24 cellular contexts compared by ENCODE assay signal in the genomic region with DNA sequence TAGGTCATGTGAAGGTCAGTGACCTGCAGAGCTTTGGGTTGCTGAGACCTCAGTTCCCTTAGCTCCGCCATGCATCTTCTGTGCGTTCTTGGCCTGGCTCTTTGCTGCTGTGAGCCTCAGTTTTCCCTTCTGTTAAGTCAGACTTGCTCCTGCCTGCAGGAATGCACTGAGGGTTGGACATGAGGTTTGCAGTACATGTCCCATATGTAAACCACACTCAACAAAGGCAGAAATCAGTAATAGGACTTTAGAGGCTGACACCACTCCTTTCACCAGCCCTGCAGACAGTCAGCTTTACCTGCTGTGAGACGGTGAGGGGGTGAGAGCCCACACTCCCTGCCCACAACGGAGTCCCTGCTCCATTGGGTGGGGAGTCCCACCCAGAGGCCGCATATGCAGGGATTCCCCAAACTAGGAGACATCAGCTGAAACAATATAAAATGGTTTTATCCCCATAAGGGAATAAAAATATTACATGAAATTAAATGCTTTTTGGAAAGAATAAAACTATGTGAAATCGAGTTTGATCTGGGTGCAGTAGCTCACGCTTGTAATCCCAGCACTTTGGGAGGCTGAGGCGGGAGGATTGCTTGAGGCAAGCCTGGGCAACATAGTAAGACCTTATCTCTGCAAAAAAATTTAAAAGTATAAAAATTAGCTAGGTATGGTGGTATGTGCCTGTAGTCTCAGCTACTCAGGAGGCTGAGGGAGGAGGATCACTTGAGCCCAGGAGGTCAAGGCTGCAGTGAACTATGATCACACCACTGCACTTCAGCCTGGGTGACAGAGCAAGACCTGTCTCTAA. TPM values are rescaled to one million over a fixed set of nuclear protein-coding genes. Genes with fewer than 3 reads are reported as not detected.
A peak's percentile ranks its signal among the peaks of the same experiment; 100 is the strongest.
DNase-seq lines count a peak whose midpoint lies in the region; ATAC-seq and TF ChIP-seq lines count a peak whose summit lies in the region.
"Had no signal": no experiment of that assay in that cellular context is flagged by ENCODE, and none has a peak within 500 bp of the region (broad histone marks: within the 10 kb centered on the region; RNA-seq: fewer than 3 reads in every experiment).

No MANE protein-coding gene starts in this region.

- no peaks in the 10 kb centered on the region for H3K27me3 ChIP-seq in PC-3 (ENCODE audit: low read length)
- no peaks in the 10 kb centered on the region for H3K27me3 ChIP-seq in foreskin keratinocyte
- H3K27me3 ChIP-seq: ovary, Peyer's patch, right atrium auricular region, uterus had no signal

- H3K27me3 Mint-ChIP-seq in natural killer cell treated with Interleukin-12 subunit alpha and Interleukin-12 subunit beta and Interleukin-15 and Interleukin-18, amount 100 ng/mL, for 72 hours = peaks cover 6 to 10% of the 10 kb centered on the region in 2 donors
- peaks cover 6% of the 10 kb centered on the region for H3K27me3 Mint-ChIP-seq in type B pancreatic cell
- H3K27me3 Mint-ChIP-seq: activated CD4-positive, alpha-beta T cell treated with anti-CD3 and anti-CD28 coated beads, Interleukin-2, amount 10 ng/mL, durations not matched to agents 24 days and 14 days; naive thymus-derived CD4-positive, alpha-beta T cell had no signal

- H3K79me2 ChIP-seq in PC-3 (ENCODE audit: low read length) = no peaks in the 10 kb centered on the region

- CTCF ChIA-PET in PC-3 (lab: Charles Lee) = interaction anchor here (0.6 to 1.7 kb wide), 8 partner anchors 41 to 467 kb away, joined by 3 to 19 read pairs (median 5); a partner anchor contains a TSS

- peak; percentile 30 for DNase-seq in activated CD8-positive, alpha-beta memory T cell treated with anti-CD3 and anti-CD28 coated beads, Interleukin-2, amount 50 U/mL, for 48 hours
- no peak for DNase-seq in activated CD8-positive, alpha-beta memory T cell treated with anti-CD3 and anti-CD28 coated beads, Interleukin-2, amount 50 U/mL, for 4 hours
- DNase-seq in PC-3 = no peak
- DNase-seq in natural killer cell treated with Interleukin-12 subunit alpha and Interleukin-12 subunit beta and Interleukin-15 and Interleukin-18, amount 100 ng/mL, for 72 hours (ENCODE audit: low spot score) = peak; percentile 31
- DNase-seq in type B pancreatic cell (ENCODE audit: extremely low spot score, unreplicated experiment) = peak; percentile 36
- no peak for DNase-seq in foreskin keratinocyte
- DNase-seq in dedifferentiated amniotic fluid mesenchymal stem cell (ENCODE audit: extremely low spot score) = no peak
- DNase-seq: cortex of kidney, DMS 273 treated with DMSO at 0.1 percent for 48 hours, NCI-H2029, SIG-M5 had no signal

- intact Hi-C loops in PC-3 (cut with micrococcal nuclease) = loop anchor here (1.0 kb wide), 3 partner anchors 59 to 85 kb away; a partner anchor contains a TSS

- no peaks in the 10 kb centered on the region for H3K36me3 Mint-ChIP-seq in natural killer cell treated with Interleukin-12 subunit alpha and Interleukin-12 subunit beta and Interleukin-15 and Interleukin-18, amount 100 ng/mL, for 72 hours
- H3K36me3 Mint-ChIP-seq in type B pancreatic cell = no peaks in the 10 kb centered on the region
- H3K36me3 Mint-ChIP-seq: activated naive CD4-positive, alpha-beta T cell treated with anti-CD3 and anti-CD28 coated beads, Interleukin-2, amount 50 U/mL, for 72 hours; CD4-positive, alpha-beta memory T cell; naive thymus-derived CD4-positive, alpha-beta T cell had no signal

- peak overlapping the region; percentile 75 for H2AFZ ChIP-seq in PC-3 (ENCODE audit: low read length)
- H2AFZ ChIP-seq: GM23248 had no signal

- H3K4me2 ChIP-seq in PC-3 (ENCODE audit: low read length) = no peak overlapping the region

- H3K27ac ChIP-seq in PC-3 (ENCODE audit: low read length) = no peak overlapping the region
- H3K27ac ChIP-seq in foreskin keratinocyte = no peak overlapping the region
- H3K27ac ChIP-seq: GM23248, ovary, Peyer's patch, right atrium auricular region, uterus had no signal

- H3K4me1 ChIP-seq in PC-3 (ENCODE audit: insufficient read depth, low read length) (peaks cover 18% of the 10 kb centered on the region), foreskin keratinocyte (no peaks in the 10 kb centered on the region)
- H3K4me1 ChIP-seq: Peyer's patch, right atrium auricular region, uterus had no signal

- BruUV-seq in PC-3 (replicated peaks; lab: Mats Ljungman, UMichigan) = no TSS peak

- no peak for TF ChIP-seq CTCF in PC-3 (conservative IDR thresholded peaks at IDR 0.05; ENCODE audit: low read depth, low read length)
- TF ChIP-seq CTCF in type B pancreatic cell (conservative IDR thresholded peaks at IDR 0.05) = no peak
- TF ChIP-seq CTCF in foreskin keratinocyte (conservative IDR thresholded peaks at IDR 0.05) = no peak

- no peak overlapping the region for H3K27ac Mint-ChIP-seq in natural killer cell treated with Interleukin-12 subunit alpha and Interleukin-12 subunit beta and Interleukin-15 and Interleukin-18, amount 100 ng/mL, for 72 hours
- H3K27ac Mint-ChIP-seq in type B pancreatic cell = no peak overlapping the region
- H3K27ac Mint-ChIP-seq: activated CD4-positive, alpha-beta T cell treated with anti-CD3 and anti-CD28 coated beads, Interleukin-2, amount 10 ng/mL, durations not matched to agents 24 days and 14 days; activated naive CD4-positive, alpha-beta T cell treated with anti-CD3 and anti-CD28 coated beads, Interleukin-2, amount 50 U/mL, for 72 hours; activated T-helper 1 cell treated with anti-CD3 and anti-CD28 coated beads, Interleukin-12 subunit alpha, Interleukin-12 subunit beta, Interleukin-2, Interleukin-4 antibody, amounts not matched to agents 30 ng/mL and 10 ng/mL and 1 ng/mL, durations not matched to agents 14 hours and 24 hours and 36 hours; CD4-positive, alpha-beta memory T cell had no signal

- H4K20me1 ChIP-seq in PC-3 (ENCODE audit: low read length) = no peaks in the 10 kb centered on the region

- H3K9me3 Mint-ChIP-seq in natural killer cell treated with Interleukin-12 subunit alpha and Interleukin-12 subunit beta and Interleukin-15 and Interleukin-18, amount 100 ng/mL, for 72 hours = no peaks in the 10 kb centered on the region
- H3K9me3 Mint-ChIP-seq in type B pancreatic cell = no peaks in the 10 kb centered on the region
- H3K9me3 Mint-ChIP-seq: activated naive CD4-positive, alpha-beta T cell treated with anti-CD3 and anti-CD28 coated beads, Interleukin-2, amount 50 U/mL, for 72 hours; activated T-helper 1 cell treated with anti-CD3 and anti-CD28 coated beads, Interleukin-12 subunit alpha, Interleukin-12 subunit beta, Interleukin-2, Interleukin-4 antibody, amounts not matched to agents 30 ng/mL and 10 ng/mL and 1 ng/mL, durations not matched to agents 14 hours and 24 hours and 36 hours; CD4-positive, alpha-beta memory T cell had no signal

- ATAC-seq in PC-3 (no peak), foreskin keratinocyte (no peak), HG02970 (IDR thresholded peaks at IDR 0.05; ENCODE audit: low FRiP score, unreplicated experiment) (no peak)
- ATAC-seq in natural killer cell treated with Interleukin-12 subunit alpha and Interleukin-12 subunit beta and Interleukin-15 and Interleukin-18, amount 100 ng/mL, for 72 hours = no peak

- no peaks in the 10 kb centered on the region for H3K36me3 ChIP-seq in PC-3 (ENCODE audit: low read depth, low read length)
- H3K36me3 ChIP-seq: ovary, right atrium auricular region, uterus had no signal

- H3K4me3 ChIP-seq in PC-3 (ENCODE audit: low read length) = no peak overlapping the region
- H3K4me3 ChIP-seq: GM23248, K562, ovary, Peyer's patch, right atrium auricular region, uterus had no signal

- no peaks in the 10 kb centered on the region for H3K9me2 ChIP-seq in PC-3 (replicated peaks; ENCODE audit: low read length)

- no peaks in the 10 kb centered on the region for H3K4me1 Mint-ChIP-seq in natural killer cell treated with Interleukin-12 subunit alpha and Interleukin-12 subunit beta and Interleukin-15 and Interleukin-18, amount 100 ng/mL, for 72 hours (ENCODE audit: low read depth in 2 of 2)
- no peaks in the 10 kb centered on the region for H3K4me1 Mint-ChIP-seq in type B pancreatic cell (ENCODE audit: unreplicated experiment)
- H3K4me1 Mint-ChIP-seq: activated CD4-positive, alpha-beta T cell treated with anti-CD3 and anti-CD28 coated beads, Interleukin-2, amount 10 ng/mL, durations not matched to agents 24 days and 14 days had no signal

- POLR2A ChIA-PET in PC-3 (lab: Charles Lee; ENCODE audit: unreplicated experiment) = interaction anchor here (0.5 to 1.0 kb wide), 4 partner anchors 48 to 318 kb away, joined by 3 to 4 read pairs (median 3); no protein-coding TSS in a partner anchor

- no peaks in the 10 kb centered on the region for H3K9me3 ChIP-seq in PC-3 (ENCODE audit: low read length)
- H3K9me3 ChIP-seq: ovary, Peyer's patch, right atrium auricular region, uterus had no signal

- no peaks in the 10 kb centered on the region for H3F3A ChIP-seq in PC-3 (ENCODE audit: low read length, unreplicated experiment)

- no peak overlapping the region for H3K4me3 Mint-ChIP-seq in natural killer cell treated with Interleukin-12 subunit alpha and Interleukin-12 subunit beta and Interleukin-15 and Interleukin-18, amount 100 ng/mL, for 72 hours
- H3K4me3 Mint-ChIP-seq in type B pancreatic cell = no peak overlapping the region
- H3K4me3 Mint-ChIP-seq: activated CD4-positive, alpha-beta T cell treated with anti-CD3 and anti-CD28 coated beads, Interleukin-2, amount 10 ng/mL, durations not matched to agents 24 days and 14 days; activated T-helper 1 cell treated with anti-CD3 and anti-CD28 coated beads, Interleukin-12 subunit alpha, Interleukin-12 subunit beta, Interleukin-2, Interleukin-4 antibody, amounts not matched to agents 30 ng/mL and 10 ng/mL and 1 ng/mL, durations not matched to agents 14 hours and 24 hours and 36 hours; CD4-positive, alpha-beta memory T cell; naive thymus-derived CD4-positive, alpha-beta T cell had no signal

- H3K9ac ChIP-seq in PC-3 (ENCODE audit: low read length) = no peak overlapping the region
- H3K9ac ChIP-seq: GM23248 had no signal

RNA-seq across cellular contexts. Expression of a gene that starts 55.1 kb away (rescaled TPM):
- total RNA-seq in PC-3 (2014; rRNA removed) (28.0 and 37.8 TPM in 2 replicates), type B pancreatic cell (ENCODE audit: low replicate concordance) (1.7 and 5.0 TPM in 2 replicates), foreskin keratinocyte (0.07 TPM in 1 of 2 replicates, not detected in the other)
- total RNA-seq in natural killer cell treated with Interleukin-12 subunit alpha and Interleukin-12 subunit beta and Interleukin-15 and Interleukin-18, amount 100 ng/mL, for 72 hours = not detected
- polyA plus RNA-seq in foreskin keratinocyte = 0.11 TPM in 1 of 2 replicates, not detected in the other
- total RNA-seq: CD4-positive, alpha-beta memory T cell; GM23248; K562 had no signal
- polyA plus RNA-seq: CD4-positive, alpha-beta memory T cell; fibroblast of lung; GM23248; naive thymus-derived CD4-positive, alpha-beta T cell had no signal

RNA-seq across cellular contexts. Expression of a gene that starts 55.4 kb away (rescaled TPM):
- total RNA-seq in PC-3 (2014; rRNA removed) = 0.92 and 1.0 TPM in 2 replicates
- not detected for total RNA-seq in natural killer cell treated with Interleukin-12 subunit alpha and Interleukin-12 subunit beta and Interleukin-15 and Interleukin-18, amount 100 ng/mL, for 72 hours
- 0.19 TPM in 1 of 2 replicates, not detected in the other for total RNA-seq in type B pancreatic cell (ENCODE audit: low replicate concordance)
- not detected in 2 replicates for total RNA-seq in foreskin keratinocyte
- not detected in 2 replicates for polyA plus RNA-seq in foreskin keratinocyte
- total RNA-seq: activated CD4-positive, alpha-beta T cell treated with anti-CD3 and anti-CD28 coated beads, Interleukin-2, amount 10 ng/mL, durations not matched to agents 24 days and 14 days; activated naive CD4-positive, alpha-beta T cell treated with anti-CD3 and anti-CD28 coated beads, Interleukin-2, amount 50 U/mL, for 72 hours; activated T-helper 1 cell treated with anti-CD3 and anti-CD28 coated beads, Interleukin-12 subunit alpha, Interleukin-12 subunit beta, Interleukin-2, Interleukin-4 antibody, amounts not matched to agents 30 ng/mL and 10 ng/mL and 1 ng/mL, durations not matched to agents 14 hours and 24 hours and 36 hours; CD4-positive, alpha-beta memory T cell; fibroblast of lung; GM23248; K562; naive thymus-derived CD4-positive, alpha-beta T cell; ovary; Peyer's patch had no signal
- polyA plus RNA-seq: CD4-positive, alpha-beta memory T cell; fibroblast of lung; K562; naive thymus-derived CD4-positive, alpha-beta T cell had no signal

Comparison
In these comparisons a context has a peak if more than half of its experiments do, and no peak if none do; other contexts are left out.
1. DNase-seq: peak in activated CD8-positive, alpha-beta memory T cell treated with anti-CD3 and anti-CD28 coated beads, Interleukin-2, amount 50 U/mL, for 48 hours (single experiment), natural killer cell treated with Interleukin-12 subunit alpha and Interleukin-12 subunit beta and Interleukin-15 and Interleukin-18, amount 100 ng/mL, for 72 hours (single experiment) and type B pancreatic cell (single experiment); none in activated CD8-positive, alpha-beta memory T cell treated with anti-CD3 and anti-CD28 coated beads, Interleukin-2, amount 50 U/mL, for 4 hours (single experiment), PC-3 (single experiment), foreskin keratinocyte (0 of 2) and dedifferentiated amniotic fluid mesenchymal stem cell (single experiment).